23 cellular contexts compared by ENCODE assay signal in the genomic region with DNA sequence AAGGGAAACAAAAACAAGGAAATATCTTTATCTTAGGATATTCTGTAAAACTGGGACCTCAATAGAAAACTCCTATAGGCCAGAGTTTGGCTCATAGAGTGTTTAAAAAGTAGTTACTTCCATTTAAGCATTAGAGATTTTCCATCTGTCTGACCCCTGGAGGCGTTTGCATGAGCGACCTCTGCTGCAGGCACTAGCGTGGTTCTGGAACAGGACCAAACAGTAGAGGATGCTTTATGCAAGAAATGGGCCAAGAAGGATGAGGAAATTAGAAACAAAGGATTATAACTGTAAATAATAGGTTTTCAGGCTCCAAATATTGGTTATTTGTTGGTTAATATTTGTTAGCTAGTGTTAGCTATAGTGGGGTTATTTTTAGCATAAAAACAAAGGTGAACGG. TPM values are rescaled to one million over a fixed set of nuclear protein-coding genes. Genes with fewer than 3 reads are reported as not detected.
DNase-seq lines count a peak whose midpoint lies in the region; ATAC-seq, FAIRE-seq and TF ChIP-seq lines count a peak whose summit lies in the region.
"Had no signal": no experiment of that assay in that cellular context is flagged by ENCODE, and none has a peak within 500 bp of the region (broad histone marks: within the 10 kb centered on the region; RNA-seq: fewer than 3 reads in every experiment).

No MANE protein-coding gene starts in this region.

- peak; percentile 27 for DNase-seq in AG08396 (ENCODE audit: low spot score)
- DNase-seq in GM23248 = peak; percentile 20
- DNase-seq in cardiac fibroblast (ENCODE audit: low read depth in 2 of 2) = peak; percentile 33 to 83
- peak; percentile 21 to 56 for DNase-seq in foreskin fibroblast
- DNase-seq in RCC 7860 (ENCODE audit: low spot score) = no peak
- DNase-seq in DMS114 treated with DMSO at 0.1 percent for 48 hours (lab: John Stamatoyannopoulos, UW; ENCODE audit: unreplicated experiment) = no peak
- DNase-seq in T-helper 9 cell = no peak
- DNase-seq: activated CD4-positive, CD25-positive, alpha-beta regulatory T cell; activated CD8-positive, alpha-beta T cell treated with anti-CD3 and anti-CD28 coated beads for 36 hours; activated naive CD4-positive, alpha-beta T cell treated with anti-CD3 and anti-CD28 coated beads, Interleukin-2, amount 50 U/mL, for 16 hours; activated T-cell treated with anti-CD3 and anti-CD28 coated beads, Interleukin-2, amount 50 U/mL, for 4 hours; DND-41; Karpas-422; lower lobe of right lung; NCI-H1105 treated with DMSO at 0.1 percent for 48 hours; NCI-H2107; NCI-H748 treated with DMSO at 0.1 percent for 48 hours; occipital lobe; PC-3; stimulated activated CD4-positive, alpha-beta T cell treated with anti-CD3 and anti-CD28 coated beads, Interleukin-15, amount 100 ng/mL, for 24 hours had no signal

- no peaks in the 10 kb centered on the region for H4K20me1 ChIP-seq in GM23248 (ENCODE audit: insufficient read depth)

- H3K9ac ChIP-seq in GM23248 = no peak overlapping the region

- no peak overlapping the region for H3K4me2 ChIP-seq in GM23248 (ENCODE audit: unreplicated experiment)

- ATAC-seq in GM21717 (IDR thresholded peaks at IDR 0.05; ENCODE audit: unreplicated experiment) = no peak
- ATAC-seq: activated CD8-positive, alpha-beta T cell treated with anti-CD3 and anti-CD28 coated beads for 36 hours; activated T-cell treated with anti-CD3 and anti-CD28 coated beads, Interleukin-2, amount 50 U/mL, for 4 hours; lower lobe of right lung; PC-3; right cardiac atrium had no signal

- peaks cover 95% of the 10 kb centered on the region for H3K79me2 ChIP-seq in GM23248 (ENCODE audit: insufficient read depth)

- in situ Hi-C loops in GM23248 (cut with MboI) = no loop called here

- H3K4me3 ChIP-seq in GM23248 (no peak overlapping the region), cardiac fibroblast (replicated peaks in 1 of 2; ENCODE audit: low read depth in 2 of 2, low read length in 2 of 2) (no peak overlapping the region), foreskin fibroblast (ENCODE audit: low read depth in 1 of 2, low read length in 2 of 2) (no peak overlapping the region)
- H3K4me3 ChIP-seq: lower lobe of right lung, thoracic aorta had no signal

- WGBS in GM23248 (ENCODE audit: low coverage in 1 of 2, low lambda C conversion rate in 2 of 2, missing lambda C conversion rate in 2 of 2), 2 experiments = 65 to 77% methylated on average over 4 of the region's 4 CpGs

- H3K36me3 ChIP-seq in GM23248 (ENCODE audit: low read depth) = no peaks in the 10 kb centered on the region
- H3K36me3 ChIP-seq: lower lobe of right lung, thoracic aorta had no signal

- no peaks in the 10 kb centered on the region for H3K9me2 ChIP-seq in GM23248 (ENCODE audit: insufficient read depth)

- 0 out of 2 replicates have a peak, but pooled peaks cover 5% of the 10 kb centered on the region for H3F3A ChIP-seq in GM23248 (ENCODE audit: insufficient read depth)

- no peak overlapping the region for H2AFZ ChIP-seq in GM23248

- H3K27me3 ChIP-seq in GM23248 (replicated peaks; ENCODE audit: insufficient read depth) = no peaks in the 10 kb centered on the region

- H3K9me3 ChIP-seq in GM23248 (ENCODE audit: low read depth) = no peaks in the 10 kb centered on the region
- H3K9me3 ChIP-seq: lower lobe of right lung, thoracic aorta had no signal

- H3K4me1 ChIP-seq in GM23248 (ENCODE audit: insufficient read depth) = peaks cover 8% of the 10 kb centered on the region

- FAIRE-seq in RCC 7860 (lab: Jason Lieb, UNC) = no peak

- H3K27ac ChIP-seq in GM23248 = no peak overlapping the region
- H3K27ac ChIP-seq: lower lobe of right lung, thoracic aorta had no signal

- TF ChIP-seq CTCF in cardiac fibroblast (IDR thresholded peaks at IDR 0.05; ENCODE audit: low read depth, low read length) = peak; percentile 19
- no peak for TF ChIP-seq CTCF in foreskin fibroblast (IDR thresholded peaks at IDR 0.05; ENCODE audit: low read depth, low read length)

RNA-seq across cellular contexts. Expression of gene ZBTB40, which starts 5.7 kb away (rescaled TPM):
- 8.1 and 9.9 TPM in 2 replicates for total RNA-seq in GM23248 (2014; rRNA removed; shearing (Covaris generic))
- 2.5 and 3.3 TPM in 2 replicates for polyA plus RNA-seq in GM23248 (2016; fragmentation: Nextera tagmentation; extraction: Ambion mirVana)

Comparison
In these comparisons a context has a peak if more than half of its experiments do, and no peak if none do; other contexts are left out.
1. DNase-seq: peak in AG08396 (single experiment), GM23248 (single experiment), cardiac fibroblast (2 of 2) and foreskin fibroblast (2 of 2); none in RCC 7860 (single experiment), DMS114 treated with DMSO at 0.1 percent for 48 hours (single experiment) and T-helper 9 cell (single experiment).